In genomic region chr2:64952113-64952895, GRCh38 we compare ENCODE assay signal across 29 cellular contexts. TPM values are rescaled to one million over a fixed set of nuclear protein-coding genes. Genes with fewer than 3 reads are reported as not detected.
DNase-seq lines count a peak whose midpoint lies in the region; FAIRE-seq and TF ChIP-seq lines count a peak whose summit lies in the region.
"Had no signal": no experiment of that assay in that cellular context is flagged by ENCODE, and none has a peak within 500 bp of the region (broad histone marks: within the 10 kb centered on the region; RNA-seq: fewer than 3 reads in every experiment).

No MANE protein-coding gene starts in this region.

- DNase-seq in chondrocyte (ENCODE audit: low spot score) (no peak), osteocyte (ENCODE audit: extremely low spot score, unreplicated experiment) (no peak), EL (no peak), Peyer's patch (no peak), frontal cortex (ENCODE audit: low spot score in 2 of 2) (no peak)
- DNase-seq: ACHN; activated B cell treated with CpG ODN at 0.5 μM for 24 hours; activated CD4-positive, alpha-beta T cell treated with anti-CD3 and anti-CD28 coated beads, Interleukin-2, amount 10 ng/mL, durations not matched to agents 7 days and 5 days; activated effector memory CD4-positive, alpha-beta T cell treated with Interleukin-2 at 50 U/mL for 16 hours; activated T-cell treated with anti-CD3 and anti-CD28 coated beads, Interleukin-2, amount 50 U/mL, for 1 hour; BE2C; COR-L47; cortex of kidney; effector memory CD8-positive, alpha-beta T cell; erythroblast; islet precursor cell; left ventricle myocardium superior; NCI-H1092 treated with DMSO at 0.1 percent for 48 hours; NCI-H1694 treated with DMSO at 0.1 percent for 48 hours; NCI-H82; SK-N-SH; stimulated activated naive CD4-positive, alpha-beta T cell treated with Interleukin-2 at 50 U/mL for 16 hours had no signal

- H3K36me3 Mint-ChIP-seq in chondrocyte (ENCODE audit: low read depth) (no peaks in the 10 kb centered on the region), osteocyte (ENCODE audit: unreplicated experiment) (no peaks in the 10 kb centered on the region)

- H3K9me3 Mint-ChIP-seq in chondrocyte (ENCODE audit: low read depth) (peaks cover 4% of the 10 kb centered on the region), osteocyte (ENCODE audit: unreplicated experiment) (no peaks in the 10 kb centered on the region)
- H3K9me3 Mint-ChIP-seq: activated naive CD4-positive, alpha-beta T cell treated with anti-CD3 and anti-CD28 coated beads, Interleukin-2, amount 50 U/mL, for 72 hours had no signal

- H3K4me2 ChIP-seq in BLaER1 (peak overlapping the region; percentile 73), OCI-LY1 (ENCODE audit: low read length) (no peak overlapping the region)
- H3K4me2 ChIP-seq: SK-N-SH had no signal

- H3K9ac ChIP-seq in BLaER1, result no peak overlapping the region
- no peak overlapping the region; the same call in 1 of the 2 replicates for H3K9ac ChIP-seq in OCI-LY1 (ENCODE audit: low read length)
- H3K9ac ChIP-seq: GM23248, SK-N-SH had no signal

- no peak for TF ChIP-seq CTCF in OCI-LY1 (IDR thresholded peaks at IDR 0.05; ENCODE audit: low read length)
- no peak for TF ChIP-seq CTCF in chondrocyte (IDR thresholded peaks at IDR 0.05)
- TF ChIP-seq CTCF in osteocyte (IDR thresholded peaks at IDR 0.05), result no peak
- TF ChIP-seq CTCF in Peyer's patch (IDR thresholded peaks at IDR 0.05), result no peak

- no peaks in the 10 kb centered on the region for H4K20me1 ChIP-seq in BLaER1
- no peaks in the 10 kb centered on the region for H4K20me1 ChIP-seq in OCI-LY1 (ENCODE audit: insufficient read depth, low read length)

- H3K9me3 ChIP-seq in BLaER1, result peaks cover 13% of the 10 kb centered on the region
- peaks cover 7% of the 10 kb centered on the region for H3K9me3 ChIP-seq in OCI-LY1 (ENCODE audit: low read length)
- no peaks in the 10 kb centered on the region for H3K9me3 ChIP-seq in Peyer's patch
- H3K9me3 ChIP-seq: BE2C, prostate gland, SK-N-SH, suprapubic skin had no signal

- FAIRE-seq in frontal cortex (lab: Jason Lieb, UNC), result no peak
- FAIRE-seq: G401.6 had no signal

- H3K4me3 ChIP-seq in BLaER1 (no peak overlapping the region), OCI-LY1 (ENCODE audit: low read depth, low read length, poor library complexity, severe bottlenecking) (no peak overlapping the region), Peyer's patch (no peak overlapping the region)
- H3K4me3 ChIP-seq: GM23248, prostate gland, suprapubic skin had no signal

- H3K79me2 ChIP-seq in OCI-LY1 (ENCODE audit: insufficient read depth, low read length), result no peaks in the 10 kb centered on the region

- H3K27ac Mint-ChIP-seq in chondrocyte (ENCODE audit: unreplicated experiment) (peak overlapping the region; percentile 57), osteocyte (ENCODE audit: unreplicated experiment) (peak overlapping the region; percentile 68)
- H3K27ac Mint-ChIP-seq: activated B cell treated with CpG ODN at 0.5 μM for 24 hours; activated CD4-positive, alpha-beta T cell treated with anti-CD3 and anti-CD28 coated beads, Interleukin-2, amount 10 ng/mL, durations not matched to agents 7 days and 5 days; activated naive CD4-positive, alpha-beta T cell treated with anti-CD3 and anti-CD28 coated beads, Interleukin-2, amount 50 U/mL, for 72 hours; effector memory CD8-positive, alpha-beta T cell had no signal

- H3F3A ChIP-seq in OCI-LY1 (ENCODE audit: insufficient read depth, low read length), result no peaks in the 10 kb centered on the region

- H3K4me3 Mint-ChIP-seq in chondrocyte (ENCODE audit: unreplicated experiment) (no peak overlapping the region), osteocyte (ENCODE audit: unreplicated experiment) (no peak overlapping the region)
- H3K4me3 Mint-ChIP-seq: activated B cell treated with CpG ODN at 0.5 μM for 24 hours; activated CD4-positive, alpha-beta T cell treated with anti-CD3 and anti-CD28 coated beads, Interleukin-2, amount 10 ng/mL, durations not matched to agents 7 days and 5 days; effector memory CD8-positive, alpha-beta T cell had no signal

- peaks cover 29% of the 10 kb centered on the region for H3K4me1 ChIP-seq in BLaER1
- peaks cover 30% of the 10 kb centered on the region for H3K4me1 ChIP-seq in OCI-LY1 (ENCODE audit: insufficient read depth, low read length, severe bottlenecking)
- H3K4me1 ChIP-seq in Peyer's patch, result peaks cover 0 to 4% (median 0%) of the 10 kb centered on the region in 4 donors
- H3K4me1 ChIP-seq: BE2C, prostate gland had no signal

- H3K4me1 Mint-ChIP-seq in chondrocyte (ENCODE audit: low read depth), result peaks cover 15% of the 10 kb centered on the region
- peaks cover 31% of the 10 kb centered on the region for H3K4me1 Mint-ChIP-seq in osteocyte (ENCODE audit: unreplicated experiment)

- H3K27ac ChIP-seq in BLaER1 (peak overlapping the region; percentile 43), OCI-LY1 (ENCODE audit: low read depth, low read length, poor library complexity, severe bottlenecking) (peak overlapping the region; percentile 60), Peyer's patch (peak overlapping the region in 1 of 4 donors; percentile 22)
- H3K27ac ChIP-seq: GM23248, prostate gland, suprapubic skin had no signal

- H2AFZ ChIP-seq in OCI-LY1 (ENCODE audit: low read length), result no peak overlapping the region
- H2AFZ ChIP-seq: GM23248 had no signal

- H3K27me3 ChIP-seq in BLaER1 (no peaks in the 10 kb centered on the region), OCI-LY1 (ENCODE audit: insufficient read depth, low read length) (no peaks in the 10 kb centered on the region), Peyer's patch (no peaks in the 10 kb centered on the region)
- H3K27me3 ChIP-seq: BE2C, suprapubic skin had no signal

- no peaks in the 10 kb centered on the region for H3K9me2 ChIP-seq in OCI-LY1 (ENCODE audit: low read depth, low read length)
- H3K9me2 ChIP-seq: SK-N-SH had no signal

- TF ChIP-seq POLR2A in Peyer's patch (IDR thresholded peaks at IDR 0.05), result no peak

- H3K27me3 Mint-ChIP-seq in chondrocyte (ENCODE audit: low read depth), result no peaks in the 10 kb centered on the region
- no peaks in the 10 kb centered on the region for H3K27me3 Mint-ChIP-seq in osteocyte (ENCODE audit: unreplicated experiment)
- H3K27me3 Mint-ChIP-seq: activated B cell treated with CpG ODN at 0.5 μM for 24 hours; activated CD4-positive, alpha-beta T cell treated with anti-CD3 and anti-CD28 coated beads, Interleukin-2, amount 10 ng/mL, durations not matched to agents 7 days and 5 days; effector memory CD8-positive, alpha-beta T cell had no signal

- H3K36me3 ChIP-seq in BLaER1 (no peaks in the 10 kb centered on the region), OCI-LY1 (ENCODE audit: insufficient read depth, low read length) (no peaks in the 10 kb centered on the region), Peyer's patch (no peaks in the 10 kb centered on the region)
- H3K36me3 ChIP-seq: BE2C, prostate gland, suprapubic skin had no signal

RNA-seq across cellular contexts. Expression of gene SLC1A4, which starts 36.9 kb away (rescaled TPM):
- total RNA-seq in chondrocyte, result 40.1 to 139 TPM (median 136 TPM) in 3 replicates
- total RNA-seq in osteocyte, result 78.7 and 81.8 TPM in 2 replicates
- 10 to 100 TPM in 1 of 4 donors, 1 to 10 TPM in 3; 2.7 to 12.4 (median 3.4) TPM for total RNA-seq in Peyer's patch
- 55.0 TPM for total RNA-seq in frontal cortex
